ENCODE assay signal across 7 cellular contexts in genomic region chr20:48787861-48788375, GRCh38. TPM values are rescaled to one million over a fixed set of nuclear protein-coding genes. Genes with fewer than 3 reads are reported as not detected.
DNase-seq lines count a peak whose midpoint lies in the region; ATAC-seq, FAIRE-seq and TF ChIP-seq lines count a peak whose summit lies in the region.

No MANE protein-coding gene starts in this region.

- H3K9me3 ChIP-seq in adrenal gland (replicated peaks in 1 of 3): no peaks in the 10 kb centered on the region
- H3K9me3 ChIP-seq in HAP-1: no peaks in the 10 kb centered on the region

- 49 to 64% (median 51%) methylated on average over 9 of the region's 9 CpGs for WGBS in adrenal gland, 4 donors

- H3K27me3 ChIP-seq in adrenal gland: no peaks in the 10 kb centered on the region
- no peaks in the 10 kb centered on the region for H3K27me3 ChIP-seq in HAP-1 (ENCODE audit: low read depth)

- peaks cover 57 to 81% (median 74%) of the 10 kb centered on the region in 3 donors for H3K4me1 Mint-ChIP-seq in naive B cell

- ATAC-seq in GM18505 (IDR thresholded peaks at IDR 0.05; ENCODE audit: unreplicated experiment) (peak; percentile 20), naive B cell (ENCODE audit: low read depth in 2 of 2) (no peak)

- H3K4me3 ChIP-seq in adrenal gland: no peak overlapping the region
- H3K4me3 ChIP-seq in HAP-1: no peak overlapping the region

- in situ Hi-C loops in HAP-1 (cut with MboI; ENCODE audit: low sequenced_read_pairs): no loop called here

- peak; percentile 83 for FAIRE-seq in HTR-8/SVneo (lab: Jason Lieb, UNC)

- H3K4me3 Mint-ChIP-seq in naive B cell: peak overlapping the region; percentile 1 to 88 (median 48)

- peak; percentile 90 for DNase-seq in HTR-8/SVneo (ENCODE audit: insufficient read length, low spot score)
- peak in 4 of 7 donors; percentile 42 to 61 (median 57) for DNase-seq in adrenal gland
- DNase-seq in naive B cell: no peak
- no peak for DNase-seq in HAP-1 (ENCODE audit: low spot score in 2 of 2)
- DNase-seq in DMS153 treated with DMSO at 0.1 percent for 48 hours (lab: John Stamatoyannopoulos, UW; ENCODE audit: unreplicated experiment): no peak
- no peak for DNase-seq in stimulated activated CD4-positive, alpha-beta T cell treated with anti-CD3 and anti-CD28 coated beads, Interleukin-2, amount 100 ng/mL, for 48 hours

- H3K36me3 Mint-ChIP-seq in naive B cell: no peaks in the 10 kb centered on the region

- peak overlapping the region in 1 of 5 donors; percentile 73 for H3K27ac ChIP-seq in adrenal gland

- H3K4me1 ChIP-seq in adrenal gland (replicated peaks in 1 of 2) (peaks cover 6 to 29% of the 10 kb centered on the region in 2 donors), HAP-1 (no peaks in the 10 kb centered on the region)

- H3K36me3 ChIP-seq in adrenal gland (replicated peaks in 1 of 2) (no peaks in the 10 kb centered on the region), HAP-1 (replicated peaks) (no peaks in the 10 kb centered on the region)

- intact Hi-C loops in adrenal gland (cut with DNase I): no loop called here

- no peak for TF ChIP-seq CTCF in adrenal gland (IDR thresholded peaks at IDR 0.05)

- TF ChIP-seq POLR2A in GM18505 (IDR thresholded peaks at IDR 0.05; ENCODE audit: borderline replicate concordance, extremely low read depth, insufficient read depth, insufficient read length): no peak
- TF ChIP-seq POLR2A in adrenal gland (IDR thresholded peaks at IDR 0.05): no peak

- H3K27me3 Mint-ChIP-seq in naive B cell: no peaks in the 10 kb centered on the region

- H3K9me3 Mint-ChIP-seq in naive B cell: no peaks in the 10 kb centered on the region

- peak overlapping the region in 5 of 6 donors; percentile 74 to 97 (median 94) for H3K27ac Mint-ChIP-seq in naive B cell

RNA-seq across cellular contexts. Expression of gene PREX1, which starts 39.9 kb away (rescaled TPM):
- 10 to 100 TPM; 40.4 to 85.1 (median 49.8) TPM for total RNA-seq in adrenal gland
- 10 to 100 TPM; 19.7 to 37.6 (median 22.0) TPM for polyA plus RNA-seq in adrenal gland
- 10 to 100 TPM; 13.3 to 37.5 (median 17.1) TPM for polyA plus RNA-seq in naive B cell (ENCODE audit: low read depth in 6 of 6)

Comparison
In these comparisons a context has a peak if more than half of its experiments do, and no peak if none do; other contexts are left out.
1. DNase-seq: peak in HTR-8/SVneo (single experiment) and adrenal gland (4 of 7); none in naive B cell (single experiment), HAP-1 (0 of 2), DMS153 treated with DMSO at 0.1 percent for 48 hours (single experiment) and stimulated activated CD4-positive, alpha-beta T cell treated with anti-CD3 and anti-CD28 coated beads, Interleukin-2, amount 100 ng/mL, for 48 hours (0 of 2).